1 cellular context compared by ENCODE assay signal in genomic region chr19:35114656-35115537, GRCh38.
TF ChIP-seq lines count a peak whose summit lies in the region.

No MANE protein-coding gene starts in this region.

TF ChIP-seq in IMR-90, 13 proteins besides CTCF, POLR2A, EP300 and RAD21:
- peak; percentile 50 for TF ChIP-seq SMC3 (IDR thresholded peaks at IDR 0.05; ENCODE audit: low read depth, low read length)
- TF ChIP-seq MAZ (IDR thresholded peaks at IDR 0.05; ENCODE audit: borderline replicate concordance, low read depth, low read length): no peak
